ENCODE assay signal across 21 cellular contexts in genomic region chr7:96739609-96740008, GRCh38.
"Had no signal": no experiment of that assay in that cellular context is flagged by ENCODE, and none has a peak within 500 bp of the region (broad histone marks: within the 10 kb centered on the region; RNA-seq: fewer than 3 reads in every experiment).

No MANE protein-coding gene starts in this region.

- ATAC-seq: activated CD8-positive, alpha-beta T cell treated with anti-CD3 and anti-CD28 coated beads, Interleukin-2, amount 10 ng/mL, durations not matched to agents 7 days and 5 days; activated naive CD4-positive, alpha-beta T cell treated with anti-CD3 and anti-CD28 coated beads, Interleukin-2, amount 50 U/mL, for 72 hours; foreskin keratinocyte; naive thymus-derived CD8-positive, alpha-beta T cell; stimulated activated naive B cell treated with anti-CD40 and anti-IgM and Interleukin-4, amounts not matched to agents 10 μg/mL and 1 μg/mL and 100 μg/mL, for 72 hours had no signal

- H3K4me3 ChIP-seq: left ventricle myocardium inferior, ovary, prostate gland, transverse colon had no signal

- H3K27ac ChIP-seq: foreskin keratinocyte, left ventricle myocardium inferior, ovary, prostate gland, transverse colon, VCaP had no signal

- DNase-seq: activated CD4-positive, alpha-beta T cell treated with anti-CD3 and anti-CD28 coated beads, Interleukin-2, amount 50 U/mL, for 1 hour; activated CD4-positive, CD25-positive, alpha-beta regulatory T cell treated with anti-CD3 and anti-CD28 coated beads, Interleukin-2, amount 50 U/mL, for 72 hours; activated CD8-positive, alpha-beta T cell treated with anti-CD3 and anti-CD28 coated beads, Interleukin-2, amount 10 ng/mL, durations not matched to agents 7 days and 5 days; activated gamma-delta T cell treated with Interleukin-2 at 50 U/mL for 16 hours; activated T-cell treated with anti-CD3 and anti-CD28 coated beads, Interleukin-2, amount 50 U/mL, for 1 hour; aorta; caudate nucleus; dermis blood vessel endothelial cell; effector CD8-positive, alpha-beta T cell; foreskin keratinocyte; immature natural killer cell; left ventricle myocardium inferior; naive thymus-derived CD8-positive, alpha-beta T cell; ovary; stimulated activated CD4-positive, alpha-beta T cell treated with anti-CD3 and anti-CD28 coated beads, Interleukin-2, amount 100 ng/mL, for 48 hours; stimulated activated CD8-positive, alpha-beta memory T cell treated with anti-CD3 and anti-CD28 coated beads, Interleukin-4, amount 100 ng/mL, for 48 hours; stimulated activated naive B cell treated with anti-CD40 and anti-IgM and Interleukin-4, amounts not matched to agents 10 μg/mL and 1 μg/mL and 100 μg/mL, for 72 hours; transverse colon had no signal

- H3K36me3 ChIP-seq: left ventricle myocardium inferior, ovary, prostate gland, transverse colon had no signal

- H3K4me1 ChIP-seq: foreskin keratinocyte, left ventricle myocardium inferior, prostate gland, transverse colon had no signal

- H3K27me3 ChIP-seq: ovary had no signal

- H3K9me3 ChIP-seq: left ventricle myocardium inferior, ovary, prostate gland, transverse colon had no signal
